Comparison of ENCODE assay signal across 16 cellular contexts in the genomic region with DNA sequence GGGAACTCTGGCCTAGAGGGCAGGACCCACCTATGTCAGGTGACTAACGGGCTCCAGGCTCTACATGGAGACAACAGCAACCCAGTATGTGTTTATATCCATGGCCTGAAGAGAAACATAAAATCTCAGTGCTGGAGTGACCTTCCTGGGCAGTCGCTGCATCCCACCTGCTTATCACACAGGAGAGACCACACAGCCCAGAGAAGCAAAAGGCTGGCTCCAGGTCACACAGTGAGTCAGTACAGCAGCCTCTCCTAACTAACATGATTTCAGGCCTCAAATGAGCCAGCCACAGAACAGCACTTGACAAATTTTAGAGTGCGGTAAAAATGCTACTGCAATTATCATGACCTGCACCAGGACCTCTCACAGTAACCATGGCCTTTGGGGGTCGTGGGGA. TPM values are rescaled to one million over a fixed set of nuclear protein-coding genes. Genes with fewer than 3 reads are reported as not detected.
DNase-seq lines count a peak whose midpoint lies in the region; ATAC-seq, FAIRE-seq and TF ChIP-seq lines count a peak whose summit lies in the region.
"Had no signal": no experiment of that assay in that cellular context is flagged by ENCODE, and none has a peak within 500 bp of the region (broad histone marks: within the 10 kb centered on the region; RNA-seq: fewer than 3 reads in every experiment).

No MANE protein-coding gene starts in this region.

- no peak overlapping the region for H2AK9ac ChIP-seq in IMR-90 (replicated peaks; ENCODE audit: low read depth, low read length, poor library complexity)

- H3K23ac ChIP-seq in IMR-90 (ENCODE audit: low read depth, low read length) = no peak overlapping the region

- no peak for TF ChIP-seq EP300 in K562 (IDR thresholded peaks at IDR 0.05; ENCODE audit: low read length)

- no peak for TF ChIP-seq CTCF in IMR-90 (conservative IDR thresholded peaks at IDR 0.05; ENCODE audit: low read depth, low read length)
- no peak for TF ChIP-seq CTCF in K562 (IDR thresholded peaks at IDR 0.05 in 2 of 3, conservative IDR thresholded peaks at IDR 0.05 in 1 of 3; ENCODE audit: insufficient read depth in 2 of 3, low read depth in 1 of 3, low read length in 3 of 3)

- H3K27ac ChIP-seq in IMR-90 (ENCODE audit: insufficient read depth, low read length) = no peak overlapping the region
- no peak overlapping the region for H3K27ac ChIP-seq in K562 (ENCODE audit: extremely low read depth, low read depth, low read length)
- H3K27ac ChIP-seq in mesodermal cell (ENCODE audit: low read depth, low read length, severe bottlenecking) = peak overlapping the region; percentile 29

- dilution Hi-C loops in IMR-90 (cut with HindIII; ENCODE audit: low sequenced_read_pairs, unreplicated experiment) = no loop called here

- H3K79me2 ChIP-seq in K562 (ENCODE audit: control insufficient read depth, insufficient read depth, low read length) = no peaks in the 10 kb centered on the region

- no peak overlapping the region for H2BK20ac ChIP-seq in IMR-90 (ENCODE audit: low read depth, low read length)

- no peak overlapping the region for H4K8ac ChIP-seq in IMR-90 (ENCODE audit: low read depth in 2 of 2, low read length in 2 of 2)

- in situ Hi-C loops in IMR-90 (cut with MboI; ENCODE audit: low sequenced_read_pairs) = no loop called here
- in situ Hi-C loops in K562 (cut with MboI) = no loop called here

- no peak overlapping the region for H3K4me3 ChIP-seq in IMR-90 (ENCODE audit: insufficient read depth, low read depth, low read length)
- no peak overlapping the region for H3K4me3 ChIP-seq in K562
- H3K4me3 ChIP-seq in mesodermal cell (ENCODE audit: extremely low read depth, insufficient read depth, low read length, poor library complexity, severe bottlenecking) = no peak overlapping the region
- no peak overlapping the region for H3K4me3 ChIP-seq in skeletal muscle satellite cell (ENCODE audit: low read length)

- no TSS peak for BruUV-seq in IMR-90 (replicated peaks; lab: Mats Ljungman, UMichigan)
- BruUV-seq in K562 (replicated peaks; lab: Mats Ljungman, UMichigan) = no TSS peak

- no peak overlapping the region for H2BK120ac ChIP-seq in IMR-90 (ENCODE audit: low read depth, low read length)

- no peak for ATAC-seq in IMR-90 (ENCODE audit: low read depth)
- peak; percentile 53 for ATAC-seq in K562
- no peak for ATAC-seq in GM19467 (IDR thresholded peaks at IDR 0.05; ENCODE audit: unreplicated experiment)

- CTCF ChIA-PET in IMR-90 (lab: Yijun Ruan, JAX) = interaction anchor here (1.1 kb wide), 1 partner anchor 42 kb away, joined by 5 read pairs; no protein-coding TSS in a partner anchor
- CTCF ChIA-PET in K562 (lab: Yijun Ruan, JAX; ENCODE audit: low intra/inter-chr PET ratio) = no interaction called here

- no peak overlapping the region for H3K4me2 ChIP-seq in IMR-90 (ENCODE audit: low read depth, low read length)
- H3K4me2 ChIP-seq in K562 (ENCODE audit: insufficient read depth, low read length) = no peak overlapping the region
- no peak overlapping the region for H3K4me2 ChIP-seq in skeletal muscle satellite cell (ENCODE audit: low read length)

- no peak for FAIRE-seq in K562 (lab: Jason Lieb, UNC)
- FAIRE-seq: H54 had no signal

- POLR2A ChIA-PET in IMR-90 (lab: Charles Lee; ENCODE audit: unreplicated experiment) = no interaction called here
- POLR2A ChIA-PET in K562 (lab: Yijun Ruan, JAX) = interaction anchor here (1.1 to 3.7 kb wide), 2 partner anchors 11 to 23 kb away, joined by 6 to 20 read pairs; no protein-coding TSS in a partner anchor

- H3K79me1 ChIP-seq in IMR-90 (ENCODE audit: low read depth in 1 of 2, low read length in 2 of 2) = no peaks in the 10 kb centered on the region

- H3K36me3 ChIP-seq in IMR-90 (ENCODE audit: control insufficient read depth, insufficient read depth, low read length) = peaks cover 63% of the 10 kb centered on the region; the same call in 1 of the 2 replicates
- no peaks in the 10 kb centered on the region for H3K36me3 ChIP-seq in K562 (ENCODE audit: control insufficient read depth, insufficient read depth, low read length)
- H3K36me3 ChIP-seq in mesodermal cell (ENCODE audit: control insufficient read depth, insufficient read depth, low read length) = no peaks in the 10 kb centered on the region
- no peaks in the 10 kb centered on the region for H3K36me3 ChIP-seq in skeletal muscle satellite cell (ENCODE audit: insufficient read depth, low read length)
- H3K36me3 ChIP-seq: BE2C had no signal

- H3K56ac ChIP-seq in IMR-90 (ENCODE audit: extremely low read depth, insufficient read depth, low read length) = no peak overlapping the region

- TF ChIP-seq RAD21 in IMR-90 (IDR thresholded peaks at IDR 0.05; ENCODE audit: low read length) = no peak
- no peak for TF ChIP-seq RAD21 in K562 (CRISPR knock-in tag; conservative IDR thresholded peaks at IDR 0.05 in 1 of 2, IDR thresholded peaks at IDR 0.05 in 1 of 2)

- H2BK15ac ChIP-seq in IMR-90 (ENCODE audit: low read depth, low read length) = peak overlapping the region; percentile 23; the same call in 1 of the 3 replicates

- intact Hi-C loops in IMR-90 (cut with micrococcal nuclease) = no loop called here
- intact Hi-C loops in K562 (cut with micrococcal nuclease) = no loop called here

- no peak for DNase-seq in IMR-90
- DNase-seq in K562 (ENCODE audit: extremely low read depth in 1 of 4, low spot score in 3 of 4) = no peak
- no peak for DNase-seq in mucosa of gallbladder (ENCODE audit: low spot score)
- no peak for DNase-seq in AG20443 (ENCODE audit: low spot score)
- DNase-seq: ACHN; BE2C; CD4-positive, alpha-beta memory T cell; DND-41; GF-D8; MM.1S; NCI-H1105; NCI-H1694 treated with DMSO at 0.1 percent for 48 hours had no signal

- no peak overlapping the region for H3K4ac ChIP-seq in IMR-90 (ENCODE audit: low read depth, low read length)

- no peak for TF ChIP-seq POLR2A in IMR-90 (IDR thresholded peaks at IDR 0.05; ENCODE audit: low read depth, low read length)
- no peak for TF ChIP-seq POLR2A in K562 (conservative IDR thresholded peaks at IDR 0.05)

- WGBS in IMR-90 (ENCODE audit: extremely low coverage in 2 of 2, insufficient read length in 1 of 2), 2 experiments = no CpG with 5 or more reads among the region's 4 CpGs
- WGBS in K562 (ENCODE audit: insufficient coverage, low coverage, missing lambda C conversion rate) = 41% methylated on average over 4 of the region's 4 CpGs
- 80 to 100% methylated on average over 3 of the region's 4 CpGs for WGBS in mesodermal cell (ENCODE audit: insufficient coverage in 2 of 2), 2 experiments

- peaks cover 30% of the 10 kb centered on the region; the same call in 1 of the 2 replicates for H3K9me1 ChIP-seq in IMR-90 (ENCODE audit: insufficient read depth, low read length)
- H3K9me1 ChIP-seq in K562 (ENCODE audit: control insufficient read depth, insufficient read depth, low read length) = no peaks in the 10 kb centered on the region

- H3K14ac ChIP-seq in IMR-90 (replicated peaks; ENCODE audit: low read depth, low read length) = no peak overlapping the region

- peak overlapping the region; percentile 52 for H2AK5ac ChIP-seq in IMR-90 (ENCODE audit: low read depth, low read length)

- H4K20me1 ChIP-seq in IMR-90 (ENCODE audit: insufficient read depth, low read length) (no peaks in the 10 kb centered on the region), K562 (replicated peaks; ENCODE audit: control insufficient read depth, insufficient read depth, low read length) (no peaks in the 10 kb centered on the region)

- no peak overlapping the region for H4K5ac ChIP-seq in IMR-90 (ENCODE audit: low read depth, low read length)

- H3K9me3 ChIP-seq in IMR-90 (ENCODE audit: control insufficient read depth, insufficient read depth, low read length) (no peaks in the 10 kb centered on the region), K562 (replicated peaks; ENCODE audit: control insufficient read depth, insufficient read depth, low read depth, low read length) (no peaks in the 10 kb centered on the region), mesodermal cell (ENCODE audit: control insufficient read depth, low read length) (peaks cover 1% of the 10 kb centered on the region), skeletal muscle satellite cell (replicated peaks; ENCODE audit: low read length) (no peaks in the 10 kb centered on the region)
- H3K9me3 ChIP-seq: BE2C had no signal

- H4K91ac ChIP-seq in IMR-90 (ENCODE audit: insufficient read depth, low read depth, low read length) = peak overlapping the region; percentile 13; the same call in 1 of the 2 replicates

- H2AFZ ChIP-seq in IMR-90 (replicated peaks; ENCODE audit: low read length, poor library complexity) (no peak overlapping the region), K562 (ENCODE audit: low read depth, low read length) (0 out of 2 replicates have a peak overlapping the region, but pooled peaks have one; percentile 8)

- H3K4me1 ChIP-seq in IMR-90 (ENCODE audit: control insufficient read depth, insufficient read depth, low read length) (peaks cover 24% of the 10 kb centered on the region), K562 (replicated peaks in 1 of 2; ENCODE audit: control insufficient read depth in 2 of 2, insufficient read depth in 2 of 2, low read length in 2 of 2) (peaks cover 17 to 39% of the 10 kb centered on the region in 2 experiments), mesodermal cell (ENCODE audit: control insufficient read depth, insufficient read depth, low read length, poor library complexity, severe bottlenecking) (peaks cover 31% of the 10 kb centered on the region), skeletal muscle satellite cell (ENCODE audit: control insufficient read depth, insufficient read depth, low read length) (peaks cover 15% of the 10 kb centered on the region)
- H3K4me1 ChIP-seq: BE2C had no signal

- H2BK5ac ChIP-seq in IMR-90 (ENCODE audit: low read depth, low read length, poor library complexity, severe bottlenecking) = no peak overlapping the region

- H3K27me3 ChIP-seq in IMR-90 (ENCODE audit: control insufficient read depth, insufficient read depth, low read length) (no peaks in the 10 kb centered on the region), K562 (ENCODE audit: control insufficient read depth in 2 of 2, insufficient read depth in 2 of 2, low read length in 2 of 2) (no peaks in the 10 kb centered on the region), skeletal muscle satellite cell (ENCODE audit: control insufficient read depth, insufficient read depth, low read length) (peaks cover 10% of the 10 kb centered on the region)
- H3K27me3 ChIP-seq: BE2C had no signal

- peak overlapping the region; percentile 18; the same call in 1 of the 2 replicates for H3K18ac ChIP-seq in IMR-90 (ENCODE audit: low read depth, low read length)

- H3K9ac ChIP-seq in IMR-90 (ENCODE audit: low read depth, low read length) (no peak overlapping the region), K562 (ENCODE audit: insufficient read depth in 1 of 2, low read depth in 2 of 2, low read length in 2 of 2) (no peak overlapping the region), skeletal muscle satellite cell (ENCODE audit: low read depth, low read length) (peak overlapping the region; percentile 2)

RNA-seq across cellular contexts. Expression of a gene that starts 54.0 kb away (rescaled TPM):
- 57.8 and 75.3 TPM in 2 replicates for total RNA-seq in IMR-90 (2012; rRNA removed)
- 10.2 and 15.1 TPM in 2 replicates for polyA plus RNA-seq in IMR-90 (2012; rRNA removed)
- 7.8 and 11.8 TPM in 2 replicates for polyA plus RNA-seq in IMR-90 (2012; cell fraction: cytosol; rRNA removed)
- polyA plus RNA-seq in IMR-90 (2012; cell fraction: nucleus; rRNA removed; ENCODE audit: low replicate concordance) = 1.8 and 11.2 TPM in 2 replicates
- 128 and 138 TPM in 2 replicates for total RNA-seq in K562 (2011; cell fraction: chromatin; rRNA removed; ENCODE audit: low replicate concordance)
- 54.0 and 59.5 TPM in 2 replicates for total RNA-seq in K562 (2011; cell fraction: nucleolus; rRNA removed)
- total RNA-seq in K562 (2011; cell fraction: nucleoplasm; rRNA removed) = 105 and 166 TPM in 2 replicates
- total RNA-seq in K562 (2014; rRNA removed) = 22.0 and 23.8 TPM in 2 replicates
- 43.7 and 52.6 TPM in 2 replicates for total RNA-seq in K562 (2014; rRNA removed; fragmentation: Illumina TruSeq; extraction: Trizol)
- 39.6 and 42.7 TPM in 2 replicates for total RNA-seq in K562 (2015; rRNA removed; fragmentation: Illumina TruSeq; extraction: Trizol)
- total RNA-seq in K562 (2021) = 47.1 and 51.9 TPM in 2 replicates
- 60.6 and 62.4 TPM in 2 replicates for polyA plus RNA-seq in K562 (2011; rRNA removed)
- polyA plus RNA-seq in K562 (2011; cell fraction: cytosol; rRNA removed) = 26.0 and 33.7 TPM in 2 replicates
- polyA plus RNA-seq in K562 (2011; cell fraction: nucleus; rRNA removed) = 34.5 and 36.0 TPM in 2 replicates
- polyA plus RNA-seq in K562 (2012) = 21.8 and 26.0 TPM in 2 replicates
- 21.0 and 22.9 TPM in 2 replicates for polyA plus RNA-seq in K562 (2014; fragmentation: Illumina TruSeq; extraction: Trizol)
- 10 to 100 TPM; 15.9 to 57.6 TPM for polyA plus RNA-seq in K562 (2014; fragmentation: Nextera tagmentation; extraction: Ambion mirVana)
- 14.0 and 15.5 TPM in 2 replicates for polyA plus RNA-seq in K562 (2014; rRNA removed)
- polyA minus RNA-seq in K562 (2011; rRNA and poly(A)+ RNA removed) = 200 and 204 TPM in 2 replicates
- 71.2 and 76.9 TPM in 2 replicates for polyA minus RNA-seq in K562 (2011; cell fraction: cytosol; rRNA and poly(A)+ RNA removed)
- 21.1 and 40.8 TPM in 2 replicates for polyA minus RNA-seq in K562 (2011; cell fraction: nucleus; rRNA and poly(A)+ RNA removed)
- polyA plus RNA-seq in mesodermal cell (2013, experiment 1 of 2) = 61.6 TPM
- polyA plus RNA-seq in mesodermal cell (2013, experiment 2 of 2) = 50.3 TPM
- total RNA-seq in skeletal muscle satellite cell (2012; rRNA removed) = 16.0 and 16.4 TPM in 2 replicates
- 69.2 TPM for total RNA-seq in mucosa of gallbladder
